Comparison of ENCODE assay signal across 2 cellular contexts in genomic region chr7:128821724-128822123, GRCh38.
TF ChIP-seq lines count a peak whose summit lies in the region.

No MANE protein-coding gene starts in this region.

TF ChIP-seq in HCT116, 20 proteins besides CTCF, POLR2A, EP300 and RAD21:
- TF ChIP-seq SRF (IDR thresholded peaks at IDR 0.05; ENCODE audit: low read depth) (no peak), ATF3 (IDR thresholded peaks at IDR 0.05) (no peak), ZFX (IDR thresholded peaks at IDR 0.05) (no peak), POLR2AphosphoS5 (IDR thresholded peaks at IDR 0.05; ENCODE audit: low read depth, low read length) (no peak), FOSL1 (IDR thresholded peaks at IDR 0.05; ENCODE audit: low read depth) (no peak), TCF7L2 (IDR thresholded peaks at IDR 0.05; ENCODE audit: borderline replicate concordance, extremely low read depth, insufficient read depth, insufficient read length) (no peak), EGR1 (IDR thresholded peaks at IDR 0.05; ENCODE audit: low read depth) (no peak), JUND (IDR thresholded peaks at IDR 0.05) (no peak), CBX3 (IDR thresholded peaks at IDR 0.05; ENCODE audit: low read depth) (no peak), ZBTB33 (IDR thresholded peaks at IDR 0.05; ENCODE audit: extremely low read depth, insufficient replicate concordance, low read length) (no peak), YY1 (IDR thresholded peaks at IDR 0.05; ENCODE audit: extremely low read depth, insufficient replicate concordance, low read depth, low read length) (no peak), ZNF274 (IDR thresholded peaks at IDR 0.05; ENCODE audit: low read depth, low read length) (no peak), REST (IDR thresholded peaks at IDR 0.05; ENCODE audit: low read depth) (no peak), CEBPB (IDR thresholded peaks at IDR 0.05; ENCODE audit: low read depth) (no peak), EZH2phosphoT487 (IDR thresholded peaks at IDR 0.05; ENCODE audit: borderline replicate concordance) (no peak)

TF ChIP-seq in H1, 55 proteins besides CTCF, POLR2A, EP300 and RAD21:
- TF ChIP-seq JUND (IDR thresholded peaks at IDR 0.05; ENCODE audit: low read length) (no peak), TCF12 (IDR thresholded peaks at IDR 0.05; ENCODE audit: low read depth, low read length) (no peak), SIX5 (IDR thresholded peaks at IDR 0.05; ENCODE audit: low read depth, low read length) (no peak), EZH2 (IDR thresholded peaks at IDR 0.05; ENCODE audit: low read depth, low read length, severe bottlenecking) (no peak), USF2 (IDR thresholded peaks at IDR 0.05; ENCODE audit: low read length) (no peak), KDM5A (IDR thresholded peaks at IDR 0.05; ENCODE audit: low read length) (no peak), ATF3 (IDR thresholded peaks at IDR 0.05; ENCODE audit: insufficient read depth, low read depth, low read length) (no peak), CHD7 (IDR thresholded peaks at IDR 0.05; ENCODE audit: insufficient replicate concordance, low read length) (no peak), TBP (IDR thresholded peaks at IDR 0.05; ENCODE audit: low read depth, low read length) (no peak), BRCA1 (IDR thresholded peaks at IDR 0.05; ENCODE audit: low read depth, low read length) (no peak), CEBPB (IDR thresholded peaks at IDR 0.05; ENCODE audit: low read depth, low read length) (no peak), HDAC2 (IDR thresholded peaks at IDR 0.05; ENCODE audit: borderline replicate concordance in 1 of 2, low read depth in 2 of 2, low read length in 2 of 2) (no peak), RNF2 (IDR thresholded peaks at IDR 0.05; ENCODE audit: borderline replicate concordance, low read depth, low read length, missing control alignments, poor library complexity, severe bottlenecking) (no peak), TAF7 (optimal IDR thresholded peaks at IDR 0.05; ENCODE audit: borderline replicate concordance, low read depth, low read length) (no peak), NANOG (IDR thresholded peaks at IDR 0.05; ENCODE audit: insufficient read depth, low read depth, low read length, poor library complexity, severe bottlenecking) (no peak), GTF2F1 (IDR thresholded peaks at IDR 0.05; ENCODE audit: borderline replicate concordance, low read depth, low read length) (no peak), CREB1 (IDR thresholded peaks at IDR 0.05) (no peak)
